Comparison of ENCODE assay signal across 1 cellular context in the genomic region with DNA sequence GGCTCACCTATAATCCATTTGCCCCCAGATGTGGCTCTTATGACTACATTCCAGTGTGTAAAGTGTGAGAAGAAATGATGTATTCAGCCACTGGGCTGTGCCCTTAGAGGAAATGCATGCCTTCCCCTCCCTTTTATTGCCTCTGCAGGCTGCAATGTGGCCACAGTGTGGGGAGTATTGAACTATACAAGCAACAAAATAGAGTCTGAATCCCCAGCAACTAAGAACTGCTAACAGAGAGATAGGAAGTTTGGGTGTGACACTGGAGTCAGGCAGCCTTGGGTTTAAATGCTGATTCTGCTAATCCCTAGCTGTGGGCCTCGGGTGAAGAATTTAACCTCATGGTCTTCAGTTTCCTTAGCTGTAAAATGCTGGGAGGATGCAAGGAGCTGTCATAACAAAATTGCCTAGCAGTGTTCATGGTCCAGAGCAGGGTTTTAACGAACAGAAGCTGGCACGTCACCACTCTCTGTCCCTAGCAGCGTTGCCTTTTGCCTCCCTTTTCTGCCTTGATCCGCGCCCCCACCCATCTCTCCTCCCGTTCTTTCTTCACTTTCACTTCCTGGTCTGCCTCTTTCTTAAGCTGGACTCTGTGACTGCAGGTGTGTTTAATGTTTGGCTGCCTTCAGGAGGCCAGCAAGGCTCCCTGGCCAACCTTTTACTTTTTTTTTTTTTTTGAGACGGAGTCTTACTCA.
TF ChIP-seq lines count a peak whose summit lies in the region.

No MANE protein-coding gene starts in this region.

TF ChIP-seq in WTC11, 78 proteins besides CTCF, POLR2A, EP300 and RAD21 (continued from another document):
- TF ChIP-seq, protein P1, sequence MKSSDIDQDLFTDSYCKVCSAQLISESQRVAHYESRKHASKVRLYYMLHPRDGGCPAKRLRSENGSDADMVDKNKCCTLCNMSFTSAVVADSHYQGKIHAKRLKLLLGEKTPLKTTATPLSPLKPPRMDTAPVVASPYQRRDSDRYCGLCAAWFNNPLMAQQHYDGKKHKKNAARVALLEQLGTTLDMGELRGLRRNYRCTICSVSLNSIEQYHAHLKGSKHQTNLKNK (CRISPR knock-in tag; IDR thresholded peaks at IDR 0.05), result no peak
- TF ChIP-seq ELF4 (CRISPR knock-in tag; IDR thresholded peaks at IDR 0.05; ENCODE audit: low read depth) (no peak), KAT7 (CRISPR knock-in tag; IDR thresholded peaks at IDR 0.05; ENCODE audit: borderline replicate concordance) (no peak), ESRRA (CRISPR knock-in tag; IDR thresholded peaks at IDR 0.05; ENCODE audit: borderline replicate concordance) (no peak), RELA (CRISPR knock-in tag; IDR thresholded peaks at IDR 0.05; ENCODE audit: borderline replicate concordance) (no peak), PRRX2 (CRISPR knock-in tag; IDR thresholded peaks at IDR 0.05) (no peak), EMX1 (CRISPR knock-in tag; IDR thresholded peaks at IDR 0.05) (no peak), ZNF425 (CRISPR knock-in tag; conservative IDR thresholded peaks at IDR 0.05) (no peak), SMAD4 (CRISPR knock-in tag; IDR thresholded peaks at IDR 0.05) (no peak), CREM (CRISPR knock-in tag; IDR thresholded peaks at IDR 0.05) (no peak)
